1 cellular context compared by ENCODE assay signal in the genomic region with DNA sequence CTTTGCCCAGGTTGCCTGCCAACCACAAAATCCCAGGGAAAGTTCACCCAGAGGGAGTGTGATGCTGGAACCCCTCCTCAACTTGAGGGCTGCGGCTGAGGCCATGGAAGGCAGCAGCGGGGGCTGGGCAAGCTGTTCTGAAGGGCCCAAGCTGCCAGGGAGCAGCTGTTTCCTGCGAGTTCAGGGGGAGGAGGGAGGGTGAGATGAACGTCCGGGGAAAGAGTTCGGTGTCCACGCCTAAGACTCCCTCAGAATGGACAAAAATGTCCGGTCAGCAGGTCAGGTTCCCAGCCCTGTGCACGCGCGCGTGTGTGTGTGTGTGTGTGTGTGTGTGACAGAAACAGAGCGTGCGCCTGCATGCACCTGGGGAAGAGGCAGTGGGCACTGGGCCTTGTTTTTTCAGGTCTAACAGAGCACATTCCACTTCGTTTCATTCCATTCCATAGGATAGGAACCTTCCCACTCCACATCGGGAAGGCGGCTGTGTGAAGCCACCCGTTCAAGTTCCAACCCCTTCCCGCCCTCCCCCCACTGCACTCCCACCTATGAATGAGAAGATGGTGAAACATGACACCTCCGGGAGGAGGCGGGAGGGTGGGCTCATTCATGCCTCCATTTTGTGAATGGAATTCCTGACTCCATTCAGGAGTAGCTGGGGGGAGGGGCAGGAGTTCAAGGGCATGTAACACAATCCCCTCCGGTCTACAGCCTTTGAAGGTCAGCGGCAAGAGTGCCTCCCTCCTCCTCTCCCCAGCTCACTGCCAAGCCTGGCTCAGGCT.
TF ChIP-seq lines count a peak whose summit lies in the region.

No MANE protein-coding gene starts in this region.

TF ChIP-seq in HepG2, 621 proteins besides CTCF, POLR2A, EP300 and RAD21 (continued from another document and continues in another):
- TF ChIP-seq ZNF24 (IDR thresholded peaks at IDR 0.05) = 0 out of 2 replicates have a peak, but pooled peaks have one; percentile 17
- TF ChIP-seq SP1 (IDR thresholded peaks at IDR 0.05) = no peak
- TF ChIP-seq SP1 (CRISPR knock-in tag; IDR thresholded peaks at IDR 0.05) = peak; percentile 77
- TF ChIP-seq ZNF329 (CRISPR knock-in tag; IDR thresholded peaks at IDR 0.05; ENCODE audit: low read depth) = no peak
- TF ChIP-seq PPARG (CRISPR knock-in tag; conservative IDR thresholded peaks at IDR 0.05) = peak; percentile 92
- TF ChIP-seq ZSCAN22 (CRISPR knock-in tag; IDR thresholded peaks at IDR 0.05) = peak; percentile 66; the same call in 1 of the 2 replicates
- TF ChIP-seq MTA3 (CRISPR knock-in tag; IDR thresholded peaks at IDR 0.05) = no peak
- TF ChIP-seq EZH2 (conservative IDR thresholded peaks at IDR 0.05; ENCODE audit: low read depth, low read length) = no peak
- no peak for TF ChIP-seq NBN (conservative IDR thresholded peaks at IDR 0.05)
- TF ChIP-seq SNAPC2 (CRISPR knock-in tag; IDR thresholded peaks at IDR 0.05) = peak; percentile 97; the same call in 1 of the 2 replicates
- TF ChIP-seq, protein P1, sequence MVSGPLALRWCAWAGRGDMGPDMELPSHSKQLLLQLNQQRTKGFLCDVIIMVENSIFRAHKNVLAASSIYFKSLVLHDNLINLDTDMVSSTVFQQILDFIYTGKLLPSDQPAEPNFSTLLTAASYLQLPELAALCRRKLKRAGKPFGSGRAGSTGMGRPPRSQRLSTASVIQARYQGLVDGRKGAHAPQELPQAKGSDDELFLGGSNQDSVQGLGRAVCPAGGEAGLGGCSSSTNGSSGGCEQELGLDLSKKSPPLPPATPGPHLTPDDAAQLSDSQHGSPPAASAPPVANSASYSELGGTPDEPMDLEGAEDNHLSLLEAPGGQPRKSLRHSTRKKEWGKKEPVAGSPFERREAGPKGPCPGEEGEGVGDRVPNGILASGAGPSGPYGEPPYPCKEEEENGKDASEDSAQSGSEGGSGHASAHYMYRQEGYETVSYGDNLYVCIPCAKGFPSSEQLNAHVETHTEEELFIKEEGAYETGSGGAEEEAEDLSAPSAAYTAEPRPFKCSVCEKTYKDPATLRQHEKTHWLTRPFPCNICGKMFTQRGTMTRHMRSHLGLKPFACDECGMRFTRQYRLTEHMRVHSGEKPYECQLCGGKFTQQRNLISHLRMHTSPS (CRISPR knock-in tag; IDR thresholded peaks at IDR 0.05; ENCODE audit: low read depth) = peak; percentile 98
- no peak for TF ChIP-seq ZNF839 (CRISPR knock-in tag; IDR thresholded peaks at IDR 0.05; ENCODE audit: borderline replicate concordance)
- peak; percentile 98 for TF ChIP-seq ZBTB7B (CRISPR knock-in tag; IDR thresholded peaks at IDR 0.05)
- peak; percentile 56; the same call in 1 of the 2 replicates for TF ChIP-seq ZNF768 (CRISPR knock-in tag; IDR thresholded peaks at IDR 0.05)
- TF ChIP-seq, protein P2, sequence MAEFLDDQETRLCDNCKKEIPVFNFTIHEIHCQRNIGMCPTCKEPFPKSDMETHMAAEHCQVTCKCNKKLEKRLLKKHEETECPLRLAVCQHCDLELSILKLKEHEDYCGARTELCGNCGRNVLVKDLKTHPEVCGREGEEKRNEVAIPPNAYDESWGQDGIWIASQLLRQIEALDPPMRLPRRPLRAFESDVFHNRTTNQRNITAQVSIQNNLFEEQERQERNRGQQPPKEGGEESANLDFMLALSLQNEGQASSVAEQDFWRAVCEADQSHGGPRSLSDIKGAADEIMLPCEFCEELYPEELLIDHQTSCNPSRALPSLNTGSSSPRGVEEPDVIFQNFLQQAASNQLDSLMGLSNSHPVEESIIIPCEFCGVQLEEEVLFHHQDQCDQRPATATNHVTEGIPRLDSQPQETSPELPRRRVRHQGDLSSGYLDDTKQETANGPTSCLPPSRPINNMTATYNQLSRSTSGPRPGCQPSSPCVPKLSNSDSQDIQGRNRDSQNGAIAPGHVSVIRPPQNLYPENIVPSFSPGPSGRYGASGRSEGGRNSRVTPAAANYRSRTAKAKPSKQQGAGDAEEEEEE (CRISPR knock-in tag; IDR thresholded peaks at IDR 0.05; ENCODE audit: borderline replicate concordance) = no peak
- TF ChIP-seq, protein P3, sequence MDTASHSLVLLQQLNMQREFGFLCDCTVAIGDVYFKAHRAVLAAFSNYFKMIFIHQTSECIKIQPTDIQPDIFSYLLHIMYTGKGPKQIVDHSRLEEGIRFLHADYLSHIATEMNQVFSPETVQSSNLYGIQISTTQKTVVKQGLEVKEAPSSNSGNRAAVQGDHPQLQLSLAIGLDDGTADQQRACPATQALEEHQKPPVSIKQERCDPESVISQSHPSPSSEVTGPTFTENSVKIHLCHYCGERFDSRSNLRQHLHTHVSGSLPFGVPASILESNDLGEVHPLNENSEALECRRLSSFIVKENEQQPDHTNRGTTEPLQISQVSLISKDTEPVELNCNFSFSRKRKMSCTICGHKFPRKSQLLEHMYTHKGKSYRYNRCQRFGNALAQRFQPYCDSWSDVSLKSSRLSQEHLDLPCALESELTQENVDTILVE (CRISPR knock-in tag; IDR thresholded peaks at IDR 0.05) = peak; percentile 95
- no peak for TF ChIP-seq PRMT3 (CRISPR knock-in tag; IDR thresholded peaks at IDR 0.05; ENCODE audit: borderline replicate concordance, low read depth)
- TF ChIP-seq, protein P4, sequence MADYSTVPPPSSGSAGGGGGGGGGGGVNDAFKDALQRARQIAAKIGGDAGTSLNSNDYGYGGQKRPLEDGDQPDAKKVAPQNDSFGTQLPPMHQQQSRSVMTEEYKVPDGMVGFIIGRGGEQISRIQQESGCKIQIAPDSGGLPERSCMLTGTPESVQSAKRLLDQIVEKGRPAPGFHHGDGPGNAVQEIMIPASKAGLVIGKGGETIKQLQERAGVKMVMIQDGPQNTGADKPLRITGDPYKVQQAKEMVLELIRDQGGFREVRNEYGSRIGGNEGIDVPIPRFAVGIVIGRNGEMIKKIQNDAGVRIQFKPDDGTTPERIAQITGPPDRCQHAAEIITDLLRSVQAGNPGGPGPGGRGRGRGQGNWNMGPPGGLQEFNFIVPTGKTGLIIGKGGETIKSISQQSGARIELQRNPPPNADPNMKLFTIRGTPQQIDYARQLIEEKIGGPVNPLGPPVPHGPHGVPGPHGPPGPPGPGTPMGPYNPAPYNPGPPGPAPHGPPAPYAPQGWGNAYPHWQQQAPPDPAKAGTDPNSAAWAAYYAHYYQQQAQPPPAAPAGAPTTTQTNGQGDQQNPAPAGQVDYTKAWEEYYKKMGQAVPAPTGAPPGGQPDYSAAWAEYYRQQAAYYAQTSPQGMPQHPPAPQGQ (CRISPR knock-in tag; IDR thresholded peaks at IDR 0.05; ENCODE audit: borderline replicate concordance) = peak; percentile 37; the same call in 1 of the 2 replicates
- peak; percentile 98 for TF ChIP-seq SALL1 (CRISPR knock-in tag; IDR thresholded peaks at IDR 0.05)
- peak; percentile 76; the same call in 1 of the 2 replicates for TF ChIP-seq RFXAP (CRISPR knock-in tag; IDR thresholded peaks at IDR 0.05; ENCODE audit: borderline replicate concordance)
- TF ChIP-seq ZBTB7A (CRISPR knock-in tag; IDR thresholded peaks at IDR 0.05) = peak; percentile 93; the same call in 1 of the 2 replicates
- TF ChIP-seq, protein P5, sequence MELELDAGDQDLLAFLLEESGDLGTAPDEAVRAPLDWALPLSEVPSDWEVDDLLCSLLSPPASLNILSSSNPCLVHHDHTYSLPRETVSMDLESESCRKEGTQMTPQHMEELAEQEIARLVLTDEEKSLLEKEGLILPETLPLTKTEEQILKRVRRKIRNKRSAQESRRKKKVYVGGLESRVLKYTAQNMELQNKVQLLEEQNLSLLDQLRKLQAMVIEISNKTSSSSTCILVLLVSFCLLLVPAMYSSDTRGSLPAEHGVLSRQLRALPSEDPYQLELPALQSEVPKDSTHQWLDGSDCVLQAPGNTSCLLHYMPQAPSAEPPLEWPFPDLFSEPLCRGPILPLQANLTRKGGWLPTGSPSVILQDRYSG (CRISPR knock-in tag; IDR thresholded peaks at IDR 0.05) = no peak
- TF ChIP-seq NR0B2 (CRISPR knock-in tag; IDR thresholded peaks at IDR 0.05) = peak; percentile 56; the same call in 1 of the 2 replicates
- TF ChIP-seq TBX3 (IDR thresholded peaks at IDR 0.05; ENCODE audit: borderline replicate concordance) = peak; percentile 91
- TF ChIP-seq SIN3B (IDR thresholded peaks at IDR 0.05; ENCODE audit: low read length) = peak; percentile 28; the same call in 1 of the 2 replicates
- peak; percentile 94 for TF ChIP-seq RELA (CRISPR knock-in tag; IDR thresholded peaks at IDR 0.05)
- TF ChIP-seq, protein P6, sequence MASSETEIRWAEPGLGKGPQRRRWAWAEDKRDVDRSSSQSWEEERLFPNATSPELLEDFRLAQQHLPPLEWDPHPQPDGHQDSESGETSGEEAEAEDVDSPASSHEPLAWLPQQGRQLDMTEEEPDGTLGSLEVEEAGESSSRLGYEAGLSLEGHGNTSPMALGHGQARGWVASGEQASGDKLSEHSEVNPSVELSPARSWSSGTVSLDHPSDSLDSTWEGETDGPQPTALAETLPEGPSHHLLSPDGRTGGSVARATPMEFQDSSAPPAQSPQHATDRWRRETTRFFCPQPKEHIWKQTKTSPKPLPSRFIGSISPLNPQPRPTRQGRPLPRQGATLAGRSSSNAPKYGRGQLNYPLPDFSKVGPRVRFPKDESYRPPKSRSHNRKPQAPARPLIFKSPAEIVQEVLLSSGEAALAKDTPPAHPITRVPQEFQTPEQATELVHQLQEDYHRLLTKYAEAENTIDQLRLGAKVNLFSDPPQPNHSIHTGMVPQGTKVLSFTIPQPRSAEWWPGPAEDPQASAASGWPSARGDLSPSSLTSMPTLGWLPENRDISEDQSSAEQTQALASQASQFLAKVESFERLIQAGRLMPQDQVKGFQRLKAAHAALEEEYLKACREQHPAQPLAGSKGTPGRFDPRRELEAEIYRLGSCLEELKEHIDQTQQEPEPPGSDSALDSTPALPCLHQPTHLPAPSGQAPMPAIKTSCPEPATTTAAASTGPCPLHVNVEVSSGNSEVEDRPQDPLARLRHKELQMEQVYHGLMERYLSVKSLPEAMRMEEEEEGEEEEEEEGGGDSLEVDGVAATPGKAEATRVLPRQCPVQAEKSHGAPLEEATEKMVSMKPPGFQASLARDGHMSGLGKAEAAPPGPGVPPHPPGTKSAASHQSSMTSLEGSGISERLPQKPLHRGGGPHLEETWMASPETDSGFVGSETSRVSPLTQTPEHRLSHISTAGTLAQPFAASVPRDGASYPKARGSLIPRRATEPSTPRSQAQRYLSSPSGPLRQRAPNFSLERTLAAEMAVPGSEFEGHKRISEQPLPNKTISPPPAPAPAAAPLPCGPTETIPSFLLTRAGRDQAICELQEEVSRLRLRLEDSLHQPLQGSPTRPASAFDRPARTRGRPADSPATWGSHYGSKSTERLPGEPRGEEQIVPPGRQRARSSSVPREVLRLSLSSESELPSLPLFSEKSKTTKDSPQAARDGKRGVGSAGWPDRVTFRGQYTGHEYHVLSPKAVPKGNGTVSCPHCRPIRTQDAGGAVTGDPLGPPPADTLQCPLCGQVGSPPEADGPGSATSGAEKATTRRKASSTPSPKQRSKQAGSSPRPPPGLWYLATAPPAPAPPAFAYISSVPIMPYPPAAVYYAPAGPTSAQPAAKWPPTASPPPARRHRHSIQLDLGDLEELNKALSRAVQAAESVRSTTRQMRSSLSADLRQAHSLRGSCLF (CRISPR knock-in tag; IDR thresholded peaks at IDR 0.05; ENCODE audit: borderline replicate concordance) = no peak
- TF ChIP-seq ZC3H13 (CRISPR knock-in tag; IDR thresholded peaks at IDR 0.05) = no peak; the same call in none of the 2 replicates
- TF ChIP-seq, protein P7, sequence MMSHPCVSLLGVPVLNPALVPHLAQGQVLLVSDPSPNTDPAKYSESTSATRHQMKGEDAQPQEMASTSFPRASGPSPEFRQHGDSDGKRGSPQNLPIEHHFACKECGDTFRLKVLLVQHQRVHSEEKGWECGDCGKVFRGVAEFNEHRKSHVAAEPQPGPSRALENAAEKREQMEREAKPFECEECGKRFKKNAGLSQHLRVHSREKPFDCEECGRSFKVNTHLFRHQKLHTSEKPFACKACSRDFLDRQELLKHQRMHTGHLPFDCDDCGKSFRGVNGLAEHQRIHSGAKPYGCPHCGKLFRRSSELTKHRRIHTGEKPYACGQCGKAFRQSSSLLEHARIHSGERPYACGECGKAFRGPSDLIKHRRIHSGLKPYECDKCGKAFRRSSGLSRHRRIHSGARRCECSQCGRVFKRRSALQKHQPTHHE (CRISPR knock-in tag; IDR thresholded peaks at IDR 0.05; ENCODE audit: borderline replicate concordance) = peak; percentile 95; the same call in 1 of the 2 replicates
- peak; percentile 94 for TF ChIP-seq ZIK1 (CRISPR knock-in tag; IDR thresholded peaks at IDR 0.05; ENCODE audit: borderline replicate concordance, low read depth)
- peak; percentile 86; the same call in 1 of the 2 replicates for TF ChIP-seq TSC22D2 (CRISPR knock-in tag; IDR thresholded peaks at IDR 0.05; ENCODE audit: borderline replicate concordance)
- peak; percentile 87 for TF ChIP-seq KDM2A (CRISPR knock-in tag; IDR thresholded peaks at IDR 0.05; ENCODE audit: borderline replicate concordance, low read depth)
- TF ChIP-seq STAG1 (CRISPR knock-in tag; IDR thresholded peaks at IDR 0.05) = peak; percentile 29; the same call in 1 of the 2 replicates
- peak; percentile 82 for TF ChIP-seq LBX2 (CRISPR knock-in tag; IDR thresholded peaks at IDR 0.05; ENCODE audit: borderline replicate concordance)
- TF ChIP-seq RBM39 (IDR thresholded peaks at IDR 0.05; ENCODE audit: low read depth, low read length, poor library complexity, severe bottlenecking) = peak; percentile 43
- peak; percentile 87 for TF ChIP-seq SRSF1 (optimal IDR thresholded peaks at IDR 0.05; ENCODE audit: low read depth, low read length)
- TF ChIP-seq ZNF160 (CRISPR knock-in tag; IDR thresholded peaks at IDR 0.05) = peak; percentile 58; the same call in 1 of the 2 replicates
- TF ChIP-seq ZNF616 (CRISPR knock-in tag; IDR thresholded peaks at IDR 0.05; ENCODE audit: low read depth) = peak; percentile 95
- peak; percentile 98 for TF ChIP-seq ZNF510 (CRISPR knock-in tag; IDR thresholded peaks at IDR 0.05; ENCODE audit: low read depth)
- no peak for TF ChIP-seq NFE2 (CRISPR knock-in tag; IDR thresholded peaks at IDR 0.05)
- TF ChIP-seq ZNF713 (CRISPR knock-in tag; IDR thresholded peaks at IDR 0.05) = no peak
- TF ChIP-seq HOXA7 (CRISPR knock-in tag; IDR thresholded peaks at IDR 0.05) = no peak
- TF ChIP-seq MXD4 (CRISPR knock-in tag; IDR thresholded peaks at IDR 0.05) = no peak; the same call in 1 of the 2 replicates
